Comparison of ENCODE assay signal across 12 cellular contexts in the genomic region with DNA sequence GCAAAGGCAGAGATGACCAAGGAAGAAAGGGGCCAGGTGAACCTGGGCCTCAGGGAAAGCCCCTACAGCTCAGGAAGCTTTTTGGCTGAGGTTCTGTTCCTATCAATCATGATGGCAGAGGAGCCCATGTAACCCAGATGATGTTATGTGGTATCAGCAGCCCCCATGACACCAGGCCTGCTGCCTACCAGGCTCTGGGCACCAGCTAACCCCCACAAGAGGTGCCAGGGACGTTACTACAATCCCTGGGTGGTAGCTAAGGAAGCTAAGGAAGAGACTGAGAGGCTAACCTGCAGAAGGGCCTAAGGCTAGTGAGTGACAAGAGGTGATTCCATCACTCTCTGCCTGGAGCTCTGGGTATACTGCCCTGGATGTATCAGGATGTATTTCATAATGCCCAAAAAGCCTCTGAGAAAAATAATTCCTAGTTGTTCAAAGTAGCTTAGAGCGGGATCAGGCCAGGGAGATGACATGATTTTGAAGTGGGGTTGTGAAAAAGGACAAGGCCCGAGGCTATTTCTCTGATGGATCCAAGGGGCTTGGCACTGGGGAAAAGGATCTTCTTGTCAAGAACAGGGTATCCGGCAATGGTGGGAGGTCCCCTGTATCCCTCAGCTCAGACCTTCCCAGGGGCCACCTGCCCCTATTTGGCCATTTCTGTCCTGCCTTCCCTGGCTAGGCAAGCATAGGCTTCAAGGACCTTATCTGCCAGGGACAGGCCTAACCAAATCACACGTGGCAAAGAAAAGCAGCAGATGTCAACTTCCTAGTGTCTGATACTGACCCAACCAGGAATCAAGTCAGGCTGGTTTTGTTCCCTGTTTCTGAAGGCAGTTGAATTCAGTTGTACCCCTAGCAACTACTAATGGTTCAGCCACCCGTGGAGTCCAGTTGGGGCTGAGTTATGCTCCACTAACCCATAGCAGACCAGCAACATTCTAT. TPM values are rescaled to one million over a fixed set of nuclear protein-coding genes. Genes with fewer than 3 reads are reported as not detected.
A peak's percentile ranks its signal among the peaks of the same experiment; 100 is the strongest.
DNase-seq lines count a peak whose midpoint lies in the region; ATAC-seq, FAIRE-seq and TF ChIP-seq lines count a peak whose summit lies in the region.
"Had no signal": no experiment of that assay in that cellular context is flagged by ENCODE, and none has a peak within 500 bp of the region (broad histone marks: within the 10 kb centered on the region; RNA-seq: fewer than 3 reads in every experiment).

No MANE protein-coding gene starts in this region.

- peak overlapping the region; percentile 3 for H2AK9ac ChIP-seq in IMR-90 (replicated peaks; ENCODE audit: low read depth, low read length, poor library complexity)

- peak overlapping the region; percentile 32 to 73 (median 57) for H3K27ac Mint-ChIP-seq in CD4-positive, alpha-beta memory T cell
- H3K27ac Mint-ChIP-seq in nephron, result peak overlapping the region; percentile 16 to 78 (median 45)

- H2BK120ac ChIP-seq in IMR-90 (ENCODE audit: low read depth, low read length), result no peak overlapping the region

- POLR2A ChIA-PET in CD4-positive, alpha-beta memory T cell (lab: Charles Lee; ENCODE audit: partially characterized antibody), result interaction anchor here (0.8 to 1.8 kb wide), 4 partner anchors 9 to 154 kb away, joined by 3 to 7 read pairs (median 3); no protein-coding TSS in a partner anchor
- POLR2A ChIA-PET in IMR-90 (lab: Charles Lee; ENCODE audit: unreplicated experiment), result no interaction called here
- POLR2A ChIA-PET in GM12878 (lab: Charles Lee), result no interaction called here

- H2AFZ ChIP-seq in IMR-90 (replicated peaks; ENCODE audit: low read length, poor library complexity), result no peak overlapping the region
- no peak overlapping the region for H2AFZ ChIP-seq in GM12878 (ENCODE audit: control insufficient read depth, low read depth, low read length)

- BruUV-seq in IMR-90 (replicated peaks; lab: Mats Ljungman, UMichigan) (no TSS peak), GM12878 (replicated peaks; lab: Mats Ljungman, UMichigan) (no TSS peak)

- H3K79me1 ChIP-seq in IMR-90 (ENCODE audit: low read depth in 1 of 2, low read length in 2 of 2), result peaks cover 4 to 88% of the 10 kb centered on the region in 2 experiments; a peak in 3 of 4 replicates

- CTCF ChIA-PET in CD4-positive, alpha-beta memory T cell (lab: Charles Lee; ENCODE audit: partially characterized antibody), result interaction anchor here (0.7 to 1.3 kb wide), 2 partner anchors 10 to 79 kb away, joined by 3 to 4 read pairs; no protein-coding TSS in a partner anchor
- CTCF ChIA-PET in IMR-90 (lab: Yijun Ruan, JAX), result interaction anchor here (0.6 to 1.6 kb wide), 2 partner anchors 89 to 142 kb away, joined by 6 to 7 read pairs; no protein-coding TSS in a partner anchor
- CTCF ChIA-PET in GM12878 (lab: Yijun Ruan, JAX), result interaction anchor here (0.5 to 1.4 kb wide), 6 partner anchors 9 to 162 kb away, joined by 3 to 4 read pairs (median 3); a partner anchor contains a TSS

- no peak overlapping the region for H4K91ac ChIP-seq in IMR-90 (ENCODE audit: insufficient read depth, low read depth, low read length)

- no peaks in the 10 kb centered on the region for H3K79me2 ChIP-seq in GM12878 (ENCODE audit: control insufficient read depth, insufficient read depth, low read length)

- intact Hi-C loops in CD4-positive, alpha-beta memory T cell (cut with micrococcal nuclease), result no loop called here
- intact Hi-C loops in IMR-90 (cut with micrococcal nuclease), result loop anchor here (5.0 kb wide), 2 partner anchors 82 to 157 kb away; no protein-coding TSS in a partner anchor
- intact Hi-C loops in GM12878 (cut with micrococcal nuclease; ENCODE audit: unreplicated experiment), result no loop called here
- intact Hi-C loops in vagina (cut with DNase I), result no loop called here

- peak overlapping the region in 1 of 2 experiments; percentile 33; a peak in 1 of 4 replicates for H4K8ac ChIP-seq in IMR-90 (ENCODE audit: low read depth in 2 of 2, low read length in 2 of 2)

- H3K18ac ChIP-seq in IMR-90 (ENCODE audit: low read depth, low read length), result no peak overlapping the region

- SMC1A ChIA-PET in GM12878 (lab: Charles Lee; ENCODE audit: uncharacterized antibody, unreplicated experiment), result interaction anchor here (0.9 to 2.0 kb wide), 6 partner anchors 10 to 79 kb away, joined by 3 to 8 read pairs (median 4); no protein-coding TSS in a partner anchor

- no peak overlapping the region for H3K56ac ChIP-seq in IMR-90 (ENCODE audit: extremely low read depth, insufficient read depth, low read length)

- H4K5ac ChIP-seq in IMR-90 (ENCODE audit: low read depth, low read length), result no peak overlapping the region

- no peaks in the 10 kb centered on the region for H3K27me3 Mint-ChIP-seq in CD4-positive, alpha-beta memory T cell
- H3K27me3 Mint-ChIP-seq in nephron (ENCODE audit: low read depth), result peaks cover 3% of the 10 kb centered on the region

- RAD21 ChIA-PET in GM12878 (lab: Charles Lee; ENCODE audit: unreplicated experiment), result no interaction called here

- H3K23ac ChIP-seq in IMR-90 (ENCODE audit: low read depth, low read length), result no peak overlapping the region

- no peak for TF ChIP-seq EP300 in GM12878 (IDR thresholded peaks at IDR 0.05; ENCODE audit: borderline replicate concordance in 1 of 2, control insufficient read depth in 1 of 2, low read depth in 2 of 2, low read length in 2 of 2)

- dilution Hi-C loops in IMR-90 (cut with HindIII; ENCODE audit: low sequenced_read_pairs, unreplicated experiment), result no loop called here

- peaks cover 27 to 71% (median 45%) of the 10 kb centered on the region in 4 donors for H3K4me1 Mint-ChIP-seq in CD4-positive, alpha-beta memory T cell
- H3K4me1 Mint-ChIP-seq in nephron, result peaks cover 69% of the 10 kb centered on the region

- H3K27me3 ChIP-seq in CD4-positive, alpha-beta memory T cell (ENCODE audit: insufficient read depth, low read length), result no peaks in the 10 kb centered on the region
- H3K27me3 ChIP-seq in IMR-90 (ENCODE audit: control insufficient read depth, insufficient read depth, low read length) (no peaks in the 10 kb centered on the region), GM12878 (replicated peaks in 1 of 2; ENCODE audit: control insufficient read depth in 2 of 2, insufficient read depth in 2 of 2, low read length in 1 of 2) (no peaks in the 10 kb centered on the region), vagina (no peaks in the 10 kb centered on the region)
- H3K27me3 ChIP-seq: upper lobe of left lung had no signal

- peaks cover 0 to 5% (median 0%) of the 10 kb centered on the region in 8 donors for H3K9me3 Mint-ChIP-seq in CD4-positive, alpha-beta memory T cell
- H3K9me3 Mint-ChIP-seq in nephron, result no peaks in the 10 kb centered on the region

- H3K4me1 ChIP-seq in CD4-positive, alpha-beta memory T cell (ENCODE audit: insufficient read depth, low read length), result peaks cover 40% of the 10 kb centered on the region
- H3K4me1 ChIP-seq in IMR-90 (ENCODE audit: control insufficient read depth, insufficient read depth, low read length) (peaks cover 25% of the 10 kb centered on the region), GM12878 (ENCODE audit: control insufficient read depth, insufficient read depth, low read length) (peaks cover 7% of the 10 kb centered on the region), vagina (peaks cover 53% of the 10 kb centered on the region)

- in situ Hi-C loops in IMR-90 (cut with MboI; ENCODE audit: low sequenced_read_pairs), result no loop called here
- in situ Hi-C loops in GM12878 (cut with MboI), result no loop called here

- H3K9ac ChIP-seq in IMR-90 (ENCODE audit: low read depth, low read length), result no peak overlapping the region
- H3K9ac ChIP-seq in GM12878 (ENCODE audit: control insufficient read depth, insufficient read depth, low read length), result no peak overlapping the region

- H2AK5ac ChIP-seq in IMR-90 (ENCODE audit: low read depth, low read length), result peak overlapping the region; percentile 44; the same call in 1 of the 2 replicates

- no peak for TF ChIP-seq RAD21 in IMR-90 (IDR thresholded peaks at IDR 0.05; ENCODE audit: low read length)
- TF ChIP-seq RAD21 in GM12878 (IDR thresholded peaks at IDR 0.05; ENCODE audit: insufficient read depth, low read depth, low read length), result no peak

- no peak overlapping the region for H3K4ac ChIP-seq in IMR-90 (ENCODE audit: low read depth, low read length)

- TF ChIP-seq CTCF in IMR-90 (conservative IDR thresholded peaks at IDR 0.05; ENCODE audit: low read depth, low read length), result no peak
- no peak for TF ChIP-seq CTCF in GM12878 (IDR thresholded peaks at IDR 0.05 in 2 of 3, conservative IDR thresholded peaks at IDR 0.05 in 1 of 3; ENCODE audit: control insufficient read depth in 2 of 3, extremely low read depth in 1 of 3, insufficient read depth in 1 of 3, low read depth in 3 of 3, low read length in 3 of 3)
- no peak for TF ChIP-seq CTCF in nephron (IDR thresholded peaks at IDR 0.05; ENCODE audit: unreplicated experiment in 3 of 3)
- TF ChIP-seq CTCF in vagina (IDR thresholded peaks at IDR 0.05), result no peak

- no peak overlapping the region for H2BK5ac ChIP-seq in IMR-90 (ENCODE audit: low read depth, low read length, poor library complexity, severe bottlenecking)

- H3K36me3 ChIP-seq in CD4-positive, alpha-beta memory T cell (ENCODE audit: insufficient read depth, low read length), result no peaks in the 10 kb centered on the region
- H3K36me3 ChIP-seq in IMR-90 (ENCODE audit: control insufficient read depth, insufficient read depth, low read length), result peaks cover 38% of the 10 kb centered on the region
- H3K36me3 ChIP-seq in GM12878 (ENCODE audit: control insufficient read depth in 2 of 2, insufficient read depth in 2 of 2, low read length in 1 of 2), result peaks cover 4 to 5% of the 10 kb centered on the region in 2 experiments; a peak in 3 of 4 replicates
- H3K36me3 ChIP-seq in vagina, result no peaks in the 10 kb centered on the region

- no peak overlapping the region for H2BK15ac ChIP-seq in IMR-90 (ENCODE audit: low read depth, low read length)

- H4K20me1 ChIP-seq in IMR-90 (ENCODE audit: insufficient read depth, low read length) (peaks cover 31% of the 10 kb centered on the region), GM12878 (ENCODE audit: control insufficient read depth, insufficient read depth) (no peaks in the 10 kb centered on the region)

- peaks cover 53% of the 10 kb centered on the region for H3K9me1 ChIP-seq in IMR-90 (ENCODE audit: insufficient read depth, low read length)

- no peak overlapping the region for H3K27ac ChIP-seq in CD4-positive, alpha-beta memory T cell (ENCODE audit: low read depth, low read length)
- H3K27ac ChIP-seq in IMR-90 (ENCODE audit: insufficient read depth, low read length) (no peak overlapping the region), GM12878 (ENCODE audit: control insufficient read depth, insufficient read depth) (no peak overlapping the region), vagina (no peak overlapping the region)
- H3K27ac ChIP-seq: VCaP had no signal

- WGBS in IMR-90 (ENCODE audit: extremely low coverage in 2 of 2, insufficient read length in 1 of 2), 2 experiments, result 86% methylated on average over 3 of the region's 6 CpGs; no CpG with 5 or more reads in 1 of the 2 experiments
- WGBS in GM12878 (ENCODE audit: insufficient coverage, insufficient replicate concordance, low lambda C conversion rate, missing lambda C conversion rate), result 49% methylated on average over 6 of the region's 6 CpGs

- H3K36me3 Mint-ChIP-seq in CD4-positive, alpha-beta memory T cell, result peaks cover 11 to 24% of the 10 kb centered on the region in 2 donors
- peaks cover 35% of the 10 kb centered on the region for H3K36me3 Mint-ChIP-seq in nephron (ENCODE audit: low read depth)

- FAIRE-seq in GM12878 (lab: Jason Lieb, UNC), result no peak
- FAIRE-seq: GM18507 had no signal

- peak overlapping the region in 3 of 8 donors; percentile 12 to 25 (median 18) for H3K4me3 Mint-ChIP-seq in CD4-positive, alpha-beta memory T cell
- H3K4me3 Mint-ChIP-seq in nephron, result no peak overlapping the region

- no peaks in the 10 kb centered on the region for H3K9me3 ChIP-seq in CD4-positive, alpha-beta memory T cell (ENCODE audit: control insufficient read depth in 1 of 2, low read length in 2 of 2)
- no peaks in the 10 kb centered on the region for H3K9me3 ChIP-seq in IMR-90 (ENCODE audit: control insufficient read depth, insufficient read depth, low read length)
- H3K9me3 ChIP-seq in GM12878 (replicated peaks; ENCODE audit: control insufficient read depth, insufficient read depth, low read length), result no peaks in the 10 kb centered on the region
- H3K9me3 ChIP-seq in vagina, result no peaks in the 10 kb centered on the region
- H3K9me3 ChIP-seq: upper lobe of left lung had no signal

- ATAC-seq in IMR-90 (ENCODE audit: low read depth) (no peak), GM12878 (no peak; the same call in none of the 3 replicates)

- TF ChIP-seq POLR2A in IMR-90 (IDR thresholded peaks at IDR 0.05; ENCODE audit: low read depth, low read length) (no peak), GM12878 (IDR thresholded peaks at IDR 0.05; ENCODE audit: low read depth, low read length) (peak; percentile 45; the same call in 1 of the 2 replicates), vagina (IDR thresholded peaks at IDR 0.05) (no peak)

- no peak overlapping the region for H3K4me3 ChIP-seq in CD4-positive, alpha-beta memory T cell (ENCODE audit: low read length in 2 of 2)
- H3K4me3 ChIP-seq in IMR-90 (ENCODE audit: insufficient read depth, low read depth, low read length) (no peak overlapping the region), GM12878 (no peak overlapping the region), vagina (no peak overlapping the region)
- H3K4me3 ChIP-seq: upper lobe of left lung had no signal

- no peak overlapping the region for H3K14ac ChIP-seq in IMR-90 (replicated peaks; ENCODE audit: low read depth, low read length)

- H3K4me2 ChIP-seq in IMR-90 (ENCODE audit: low read depth, low read length) (no peak overlapping the region), GM12878 (ENCODE audit: control insufficient read depth, insufficient read depth) (no peak overlapping the region)

- DNase-seq in CD4-positive, alpha-beta memory T cell, result no peak
- no peak for DNase-seq in IMR-90
- no peak for DNase-seq in GM12878 (ENCODE audit: low read depth, low spot score)
- DNase-seq in stimulated activated CD4-positive, alpha-beta T cell treated with anti-CD3 and anti-CD28 coated beads, Interleukin-4, amount 100 ng/mL, for 1 hour, result no peak
- no peak for DNase-seq in vagina (ENCODE audit: extremely low spot score in 2 of 2)
- DNase-seq in COR-L47 (lab: John Stamatoyannopoulos, UW), result no peak
- DNase-seq: activated effector memory CD4-positive, alpha-beta T cell treated with Interleukin-2 at 50 U/mL for 16 hours; NCI-H1436 treated with DMSO at 0.1 percent for 48 hours; upper lobe of left lung had no signal

- no peak overlapping the region for H2BK20ac ChIP-seq in IMR-90 (ENCODE audit: low read depth, low read length)

RNA-seq across cellular contexts. Expression of a gene that starts 41.3 kb away (rescaled TPM):
- 10 to 100 TPM; 71.4 to 80.5 TPM for total RNA-seq in CD4-positive, alpha-beta memory T cell
- 10 to 100 TPM; 48.5 to 54.3 TPM for polyA plus RNA-seq in CD4-positive, alpha-beta memory T cell
- total RNA-seq in IMR-90 (2012; rRNA removed) (28.1 and 47.8 TPM in 2 replicates), GM12878 (2014; rRNA removed) (34.3 and 40.9 TPM in 2 replicates), GM12878 (2014; rRNA removed; fragmentation: Illumina TruSeq; extraction: Trizol) (38.5 and 41.1 TPM in 2 replicates), GM12878 (2021) (37.7 and 39.6 TPM in 2 replicates), vagina (53.5 TPM)
- polyA plus RNA-seq in IMR-90 (2012; rRNA removed) (15.8 and 17.7 TPM in 2 replicates), GM12878 (2011; rRNA removed) (31.7 and 45.1 TPM in 2 replicates), GM12878 (2014; fragmentation: Illumina TruSeq; extraction: Trizol) (32.4 and 43.6 TPM in 2 replicates), GM12878 (2014; fragmentation: Nextera tagmentation; extraction: Ambion mirVana) (10 to 100 TPM; 13.2 to 16.3 TPM), GM12878 (2014; rRNA removed) (24.9 and 28.3 TPM in 2 replicates), GM12878 (2016; fragmentation: Nextera tagmentation; extraction: Ambion mirVana) (10 to 100 TPM; 39.5 to 43.4 TPM)
- 7.9 and 8.4 TPM in 2 replicates for polyA plus RNA-seq in IMR-90 (2012; cell fraction: cytosol; rRNA removed)
- polyA plus RNA-seq in IMR-90 (2012; cell fraction: nucleus; rRNA removed; ENCODE audit: low replicate concordance), result 29.3 and 35.5 TPM in 2 replicates
- total RNA-seq in GM12878 (2013; cell fraction: nucleolus; rRNA removed), result 79.9 and 89.9 TPM in 2 replicates
- 22.3 TPM for polyA plus RNA-seq in GM12878 (2011; ENCODE audit: low read depth)
- polyA plus RNA-seq in GM12878 (2011; cell fraction: cytosol; rRNA removed), result 15.7 and 17.9 TPM in 2 replicates
- 28.5 and 34.2 TPM in 2 replicates for polyA plus RNA-seq in GM12878 (2011; cell fraction: nucleus; rRNA removed)
- 31.7 and 32.9 TPM in 2 replicates for polyA plus RNA-seq in GM12878 (2012)
- 29.7 and 47.0 TPM in 2 replicates for polyA minus RNA-seq in GM12878 (2011; rRNA and poly(A)+ RNA removed)
- polyA minus RNA-seq in GM12878 (2011; cell fraction: cytosol; rRNA and poly(A)+ RNA removed), result 11.1 and 13.6 TPM in 2 replicates
- 24.1 and 40.4 TPM in 2 replicates for polyA minus RNA-seq in GM12878 (2011; cell fraction: nucleus; rRNA and poly(A)+ RNA removed)
